ENCODE assay signal across 18 cellular contexts in the genomic region with DNA sequence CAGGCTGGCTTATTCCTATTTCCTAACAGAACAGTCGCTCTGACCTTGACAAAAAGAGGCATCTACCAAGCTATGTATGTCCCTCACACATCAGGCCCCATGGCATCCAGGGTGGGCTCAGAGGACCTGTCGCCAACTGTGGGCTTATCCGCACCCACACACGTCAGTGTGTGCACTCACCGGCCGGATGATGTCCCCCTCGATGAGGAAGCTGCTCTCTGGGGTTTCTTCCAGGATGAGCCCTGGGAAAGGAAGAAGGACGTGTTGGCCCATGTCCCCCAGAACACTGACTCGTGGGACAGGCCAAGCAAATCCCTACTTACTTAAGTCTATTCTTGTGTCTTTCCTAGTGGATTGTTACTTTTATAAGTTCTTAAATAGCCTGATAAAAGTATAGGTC. TPM values are rescaled to one million over a fixed set of nuclear protein-coding genes. Genes with fewer than 3 reads are reported as not detected.
DNase-seq lines count a peak whose midpoint lies in the region; ATAC-seq, FAIRE-seq and TF ChIP-seq lines count a peak whose summit lies in the region.
"Had no signal": no experiment of that assay in that cellular context is flagged by ENCODE, and none has a peak within 500 bp of the region (broad histone marks: within the 10 kb centered on the region; RNA-seq: fewer than 3 reads in every experiment).

No MANE protein-coding gene starts in this region.

- H3K4me2 ChIP-seq in H9 (ENCODE audit: insufficient read depth, insufficient read length, low read length), result no peak overlapping the region

- H4K91ac ChIP-seq in H9 (ENCODE audit: insufficient read length, low read depth, low read length), result no peak overlapping the region

- no peak overlapping the region for H2AFZ ChIP-seq in H9 (ENCODE audit: low read length)
- H2AFZ ChIP-seq: GM23248 had no signal

- ATAC-seq in activated T-cell treated with anti-CD3 and anti-CD28 coated beads, Interleukin-2, amount 50 U/mL, for 72 hours (replicated peaks in 1 of 2), result no peak
- no peak for ATAC-seq in effector memory CD8-positive, alpha-beta T cell (replicated peaks)
- ATAC-seq in stimulated activated naive B cell treated with anti-CD40 and anti-IgM and Interleukin-4, amounts not matched to agents 10 μg/mL and 1 μg/mL and 100 μg/mL, for 72 hours (replicated peaks), result no peak
- ATAC-seq: HepG2 had no signal

- H2BK12ac ChIP-seq in H9 (ENCODE audit: insufficient read length, low read depth, low read length), result no peak overlapping the region

- H3K56ac ChIP-seq in H9 (ENCODE audit: insufficient read length, low read depth, low read length), result no peak overlapping the region

- H3K4me1 ChIP-seq in H9 (ENCODE audit: insufficient read depth, low read length) (no peaks in the 10 kb centered on the region), SJCRH30 (peaks cover 7% of the 10 kb centered on the region; the same call in 1 of the 2 replicates)

- H3K36me3 ChIP-seq in SJCRH30, result no peaks in the 10 kb centered on the region
- H3K36me3 ChIP-seq: BLaER1 treated with 17β-estradiol and CSF1 and Interleukin-3, amounts not matched to agents 10 nM and 100 nM had no signal

- no peak overlapping the region for H3K18ac ChIP-seq in H9 (ENCODE audit: insufficient read length, low read depth, low read length)

- H3K4me3 Mint-ChIP-seq in activated T-cell treated with anti-CD3 and anti-CD28 coated beads, Interleukin-2, amount 50 U/mL, for 72 hours, result no peak overlapping the region
- H3K4me3 Mint-ChIP-seq in effector memory CD8-positive, alpha-beta T cell, result no peak overlapping the region
- no peak overlapping the region for H3K4me3 Mint-ChIP-seq in stimulated activated naive B cell treated with anti-CD40 and anti-IgM and Interleukin-4, amounts not matched to agents 10 μg/mL and 1 μg/mL and 100 μg/mL, for 72 hours
- no peak overlapping the region; a peak in 1 of 5 replicates for H3K4me3 Mint-ChIP-seq in H9
- H3K4me3 Mint-ChIP-seq: CD4-positive, alpha-beta T cell had no signal

- no peak overlapping the region for H3K23ac ChIP-seq in H9 (ENCODE audit: insufficient read length, low read depth, low read length)

- peak overlapping the region; percentile 49 for H3K27ac Mint-ChIP-seq in activated T-cell treated with anti-CD3 and anti-CD28 coated beads, Interleukin-2, amount 50 U/mL, for 72 hours
- H3K27ac Mint-ChIP-seq in effector memory CD8-positive, alpha-beta T cell, result peak overlapping the region; percentile 38 to 68
- peak overlapping the region; percentile 33 for H3K27ac Mint-ChIP-seq in stimulated activated naive B cell treated with anti-CD40 and anti-IgM and Interleukin-4, amounts not matched to agents 10 μg/mL and 1 μg/mL and 100 μg/mL, for 72 hours
- H3K27ac Mint-ChIP-seq in H9, result no peak overlapping the region
- H3K27ac Mint-ChIP-seq: CD4-positive, alpha-beta T cell had no signal

- no peak overlapping the region for H4K5ac ChIP-seq in H9 (ENCODE audit: insufficient read length, low read depth, low read length)

- H2AK5ac ChIP-seq in H9 (ENCODE audit: insufficient read length, low read length), result no peak overlapping the region

- FAIRE-seq in HTR-8/SVneo (lab: Jason Lieb, UNC), result peak; percentile 13
- FAIRE-seq: GM18507, H54, HepG2 had no signal

- H2BK5ac ChIP-seq in H9 (ENCODE audit: insufficient read length, low read length), result no peak overlapping the region

- no peak overlapping the region for H4K8ac ChIP-seq in H9 (replicated peaks; ENCODE audit: insufficient read length, low read depth, low read length)

- H3K23me2 ChIP-seq in H9 (ENCODE audit: insufficient read length, low read depth, low read length, poor library complexity, severe bottlenecking), result no peaks in the 10 kb centered on the region

- H3T11ph ChIP-seq in H9 (ENCODE audit: low read length), result no peak overlapping the region

- H2BK20ac ChIP-seq in H9 (ENCODE audit: low read depth, low read length, poor library complexity, severe bottlenecking), result no peak overlapping the region

- no peaks in the 10 kb centered on the region for H3K79me2 ChIP-seq in H9 (ENCODE audit: insufficient read depth, low read length)

- H2BK120ac ChIP-seq in H9 (ENCODE audit: low read depth, low read length, poor library complexity, severe bottlenecking), result no peak overlapping the region

- no peaks in the 10 kb centered on the region for H4K20me1 ChIP-seq in H9 (ENCODE audit: control insufficient read depth, insufficient read depth, insufficient read length)

- no peaks in the 10 kb centered on the region for H3K9me3 ChIP-seq in H9 (ENCODE audit: control insufficient read depth, low read depth, low read length)
- no peaks in the 10 kb centered on the region for H3K9me3 ChIP-seq in SJCRH30 (replicated peaks)
- H3K9me3 ChIP-seq: BLaER1 treated with 17β-estradiol and CSF1 and Interleukin-3, amounts not matched to agents 10 nM and 100 nM had no signal

- no peak overlapping the region for H2BK15ac ChIP-seq in H9 (ENCODE audit: low read depth, low read length)

- no peak overlapping the region for H3K4me3 ChIP-seq in SJCRH30
- H3K4me3 ChIP-seq: BLaER1 treated with 17β-estradiol and CSF1 and Interleukin-3, amounts not matched to agents 10 nM and 100 nM; GM23248 had no signal

- no peak overlapping the region for H3K14ac ChIP-seq in H9 (ENCODE audit: insufficient read depth, low read length)

- WGBS in H9 (ENCODE audit: extremely low coverage, insufficient read length, low lambda C conversion rate), result no CpG with 5 or more reads among the region's 9 CpGs

- no peak for TF ChIP-seq CTCF in H9 (conservative IDR thresholded peaks at IDR 0.05)

- H3K27me3 ChIP-seq in H9 (ENCODE audit: insufficient read depth, low read length) (no peaks in the 10 kb centered on the region), SJCRH30 (no peaks in the 10 kb centered on the region; the same call in 1 of the 2 replicates)
- H3K27me3 ChIP-seq: BLaER1 treated with 17β-estradiol and CSF1 and Interleukin-3, amounts not matched to agents 10 nM and 100 nM had no signal

- H3K9me3 Mint-ChIP-seq in activated T-cell treated with anti-CD3 and anti-CD28 coated beads, Interleukin-2, amount 50 U/mL, for 72 hours, result no peaks in the 10 kb centered on the region
- H3K9me3 Mint-ChIP-seq in effector memory CD8-positive, alpha-beta T cell, result no peaks in the 10 kb centered on the region
- no peaks in the 10 kb centered on the region for H3K9me3 Mint-ChIP-seq in stimulated activated naive B cell treated with anti-CD40 and anti-IgM and Interleukin-4, amounts not matched to agents 10 μg/mL and 1 μg/mL and 100 μg/mL, for 72 hours
- H3K9me3 Mint-ChIP-seq in H9, result no peaks in the 10 kb centered on the region
- H3K9me3 Mint-ChIP-seq: CD4-positive, alpha-beta T cell had no signal

- no peak overlapping the region for H3K27ac ChIP-seq in H9 (ENCODE audit: insufficient read length, low read depth, low read length)
- H3K27ac ChIP-seq in SJCRH30, result no peak overlapping the region
- H3K27ac ChIP-seq: BLaER1 treated with 17β-estradiol and CSF1 and Interleukin-3, amounts not matched to agents 10 nM and 100 nM; GM23248 had no signal

- peaks cover 0 to under 1% of the 10 kb centered on the region in 2 donors for H3K36me3 Mint-ChIP-seq in activated T-cell treated with anti-CD3 and anti-CD28 coated beads, Interleukin-2, amount 50 U/mL, for 72 hours (ENCODE audit: insufficient read depth in 2 of 2)
- H3K36me3 Mint-ChIP-seq in effector memory CD8-positive, alpha-beta T cell (ENCODE audit: insufficient read depth), result peaks cover 68% of the 10 kb centered on the region
- H3K36me3 Mint-ChIP-seq in stimulated activated naive B cell treated with anti-CD40 and anti-IgM and Interleukin-4, amounts not matched to agents 10 μg/mL and 1 μg/mL and 100 μg/mL, for 72 hours, result peaks cover 6 to 17% of the 10 kb centered on the region in 2 donors
- H3K36me3 Mint-ChIP-seq in H9 (ENCODE audit: insufficient read depth in 1 of 3, low read depth in 3 of 3), result no peaks in the 10 kb centered on the region

- no peak for DNase-seq in activated T-cell treated with anti-CD3 and anti-CD28 coated beads, Interleukin-2, amount 50 U/mL, for 72 hours
- no peak for DNase-seq in activated T-cell treated with anti-CD3 and anti-CD28 coated beads, Interleukin-2, amount 50 U/mL, for 1 hour
- no peak for DNase-seq in HTR-8/SVneo (ENCODE audit: insufficient read length, low spot score)
- no peak for DNase-seq in effector memory CD8-positive, alpha-beta T cell
- no peak for DNase-seq in stimulated activated naive B cell treated with anti-CD40 and anti-IgM and Interleukin-4, amounts not matched to agents 10 μg/mL and 1 μg/mL and 100 μg/mL, for 72 hours
- DNase-seq in H9, result no peak
- DNase-seq in SJCRH30, result no peak
- DNase-seq: ACHN, Calu3, DMS 273 treated with DMSO at 0.1 percent for 48 hours, GM23248 had no signal

- H3K79me1 ChIP-seq in H9 (ENCODE audit: insufficient read depth, low read depth, low read length, poor library complexity, severe bottlenecking), result no peaks in the 10 kb centered on the region

- no peaks in the 10 kb centered on the region for H3K27me3 Mint-ChIP-seq in activated T-cell treated with anti-CD3 and anti-CD28 coated beads, Interleukin-2, amount 50 U/mL, for 72 hours (ENCODE audit: low read depth)
- H3K27me3 Mint-ChIP-seq in effector memory CD8-positive, alpha-beta T cell, result no peaks in the 10 kb centered on the region
- H3K27me3 Mint-ChIP-seq in stimulated activated naive B cell treated with anti-CD40 and anti-IgM and Interleukin-4, amounts not matched to agents 10 μg/mL and 1 μg/mL and 100 μg/mL, for 72 hours, result no peaks in the 10 kb centered on the region
- peaks cover 14% of the 10 kb centered on the region for H3K27me3 Mint-ChIP-seq in H9 (ENCODE audit: low read depth)
- H3K27me3 Mint-ChIP-seq: CD4-positive, alpha-beta T cell had no signal

- no peak overlapping the region for H3K4ac ChIP-seq in H9 (ENCODE audit: low read depth, low read length)

- H3K9ac ChIP-seq in H9 (ENCODE audit: extremely low read depth, insufficient read length, low read length), result no peak overlapping the region
- H3K9ac ChIP-seq: BLaER1 treated with 17β-estradiol and CSF1 and Interleukin-3, amounts not matched to agents 10 nM and 100 nM; GM23248 had no signal

- peaks cover 48% of the 10 kb centered on the region for H3K4me1 Mint-ChIP-seq in activated T-cell treated with anti-CD3 and anti-CD28 coated beads, Interleukin-2, amount 50 U/mL, for 72 hours (ENCODE audit: low read depth)
- H3K4me1 Mint-ChIP-seq in effector memory CD8-positive, alpha-beta T cell (ENCODE audit: low read depth in 2 of 2), result peaks cover 27 to 41% of the 10 kb centered on the region in 2 donors
- peaks cover 7 to 22% of the 10 kb centered on the region in 2 donors for H3K4me1 Mint-ChIP-seq in stimulated activated naive B cell treated with anti-CD40 and anti-IgM and Interleukin-4, amounts not matched to agents 10 μg/mL and 1 μg/mL and 100 μg/mL, for 72 hours
- peaks cover 10 to 14% of the 10 kb centered on the region in 2 experiments for H3K4me1 Mint-ChIP-seq in H9

RNA-seq across cellular contexts. Expression of a gene that starts 3.1 kb away (rescaled TPM):
- 1 to 10 TPM; 8.1 to 9.1 TPM for total RNA-seq in activated T-cell treated with anti-CD3 and anti-CD28 coated beads, Interleukin-2, amount 50 U/mL, for 72 hours
- 0.72 and 0.81 TPM in 2 replicates for total RNA-seq in H9 (2021)
- total RNA-seq in SJCRH30 (2014; rRNA removed; shearing (Covaris generic)), result not detected in 2 replicates
- total RNA-seq: A172, Calu3, Daoy, GM23248, HepG2 had no signal

RNA-seq across cellular contexts. Expression of a gene that starts 10.1 kb away (rescaled TPM):
- 100 to 1,000 TPM; 340 to 388 TPM for total RNA-seq in activated T-cell treated with anti-CD3 and anti-CD28 coated beads, Interleukin-2, amount 50 U/mL, for 72 hours
- total RNA-seq in H9 (2021), result 13.5 and 14.9 TPM in 2 replicates
- total RNA-seq in SJCRH30 (2014; rRNA removed; shearing (Covaris generic)), result 0.67 and 1.0 TPM in 2 replicates
- total RNA-seq: HepG2 had no signal

RNA-seq across cellular contexts. Expression of a gene that starts 18.8 kb away (rescaled TPM):
- total RNA-seq in activated T-cell treated with anti-CD3 and anti-CD28 coated beads, Interleukin-2, amount 50 U/mL, for 72 hours, result 1 to 10 TPM; 1.7 to 2.1 TPM
- 2.7 TPM in 2 replicates for total RNA-seq in H9 (2021)
- total RNA-seq in SJCRH30 (2014; rRNA removed; shearing (Covaris generic)), result not detected in 2 replicates
- total RNA-seq: A172, Calu3, Daoy, GM23248, HepG2 had no signal

Comparison
In these comparisons a context has a peak if more than half of its experiments do, and no peak if none do; other contexts are left out.
1. H3K27ac Mint-ChIP-seq: peak in activated T-cell treated with anti-CD3 and anti-CD28 coated beads, Interleukin-2, amount 50 U/mL, for 72 hours (single experiment), effector memory CD8-positive, alpha-beta T cell (2 of 2) and stimulated activated naive B cell treated with anti-CD40 and anti-IgM and Interleukin-4, amounts not matched to agents 10 μg/mL and 1 μg/mL and 100 μg/mL, for 72 hours (single experiment); none in H9 (0 of 3).
2. RNA of a gene that starts 10.1 kb away (total RNA-seq): 340 to 388 TPM in activated T-cell treated with anti-CD3 and anti-CD28 coated beads, Interleukin-2, amount 50 U/mL, for 72 hours; 13.5 to 14.9 TPM in H9 and 0.67 to 1.0 TPM in SJCRH30; every median in the first group is over 10 times any median in the second.